8 cellular contexts compared by ENCODE assay signal in the genomic region with DNA sequence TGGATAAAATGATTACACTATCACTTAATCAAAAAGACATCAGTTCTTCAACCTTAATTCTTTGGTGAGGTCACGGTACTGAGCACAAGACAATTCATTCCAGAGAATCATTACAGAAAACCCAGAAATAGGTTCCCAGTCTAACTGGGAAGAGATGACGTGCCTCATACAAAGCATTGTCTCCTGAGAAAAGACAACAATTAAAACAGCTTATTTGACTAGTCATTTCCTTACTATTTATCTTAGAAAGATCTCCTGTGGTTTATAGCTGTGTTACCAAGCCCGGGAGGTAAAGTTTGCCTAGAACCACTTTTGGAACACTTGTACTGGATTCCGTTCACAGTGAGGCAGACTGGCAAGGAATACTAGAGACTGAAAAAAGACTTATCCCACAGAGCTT. TPM values are rescaled to one million over a fixed set of nuclear protein-coding genes. Genes with fewer than 3 reads are reported as not detected.
DNase-seq lines count a peak whose midpoint lies in the region; ATAC-seq, FAIRE-seq and TF ChIP-seq lines count a peak whose summit lies in the region.

No MANE protein-coding gene starts in this region.

- intact Hi-C loops in lower lobe of right lung (cut with DNase I), result no loop called here

- peak overlapping the region; percentile 58 for H3K27ac ChIP-seq in 22Rv1
- no peak overlapping the region for H3K27ac ChIP-seq in HEK293 (ENCODE audit: extremely low read depth, low read depth, low read length)
- H3K27ac ChIP-seq in lower lobe of right lung, result peak overlapping the region; percentile 24

- no peaks in the 10 kb centered on the region for H3K27me3 ChIP-seq in lower lobe of right lung (ENCODE audit: low read depth)

- CTCF ChIA-PET in HEK293 (lab: Yijun Ruan, JAX), result interaction anchor here (0.6 to 1.5 kb wide), 5 partner anchors 11 to 183 kb away, joined by 3 to 5 read pairs (median 3); no protein-coding TSS in a partner anchor

- in situ Hi-C loops in astrocyte of the cerebellum (cut with HindIII; ENCODE audit: low sequenced_read_pairs), result no loop called here

- POLR2A ChIA-PET in HEK293 (lab: Yijun Ruan, JAX), result no interaction called here

- H3K9me3 ChIP-seq in HEK293 (ENCODE audit: control insufficient read depth, insufficient read depth, low read depth, low read length), result no peaks in the 10 kb centered on the region
- no peaks in the 10 kb centered on the region for H3K9me3 ChIP-seq in lower lobe of right lung

- no peak for FAIRE-seq in frontal cortex (lab: Jason Lieb, UNC)

- peaks cover 38 to 39% of the 10 kb centered on the region in 2 experiments for H3K36me3 ChIP-seq in HEK293 (ENCODE audit: control insufficient read depth in 2 of 2, insufficient read depth in 1 of 2, low read length in 2 of 2)
- H3K36me3 ChIP-seq in lower lobe of right lung, result peaks cover 12% of the 10 kb centered on the region

- H3K4me1 ChIP-seq in HEK293 (ENCODE audit: control insufficient read depth, insufficient read depth, low read length), result peaks cover 22% of the 10 kb centered on the region
- peaks cover 51% of the 10 kb centered on the region for H3K4me1 ChIP-seq in lower lobe of right lung

- ATAC-seq in lower lobe of right lung (no peak), HG03469 (IDR thresholded peaks at IDR 0.05; ENCODE audit: unreplicated experiment) (no peak)

- DNase-seq in astrocyte of the cerebellum (ENCODE audit: low read depth) (peak; percentile 82), lower lobe of right lung (no peak), NOMO-1 treated with DMSO at 0.1 percent for 48 hours (lab: John Stamatoyannopoulos, UW; ENCODE audit: unreplicated experiment) (no peak), foreskin melanocyte (no peak), frontal cortex (ENCODE audit: low spot score in 2 of 2) (no peak)

- no peak overlapping the region for H3K4me3 ChIP-seq in HEK293 (ENCODE audit: low read depth, low read length)
- H3K4me3 ChIP-seq in astrocyte of the cerebellum (ENCODE audit: low read depth, low read length), result no peak overlapping the region
- H3K4me3 ChIP-seq in lower lobe of right lung, result no peak overlapping the region

- TF ChIP-seq CTCF in 22Rv1 (IDR thresholded peaks at IDR 0.05) (no peak), HEK293 (tag by site-specific recombination; IDR thresholded peaks at IDR 0.05) (no peak), astrocyte of the cerebellum (IDR thresholded peaks at IDR 0.05; ENCODE audit: low read depth, low read length, missing control alignments) (no peak), lower lobe of right lung (IDR thresholded peaks at IDR 0.05) (no peak)

TF ChIP-seq in HEK293, 187 proteins besides CTCF, POLR2A, EP300 and RAD21:
- TF ChIP-seq OSR2 (tag by site-specific recombination; IDR thresholded peaks at IDR 0.05), result peak; percentile 36; the same call in 1 of the 2 replicates
- peak; percentile 47; the same call in 1 of the 2 replicates for TF ChIP-seq ZNF366 (tag by site-specific recombination; conservative IDR thresholded peaks at IDR 0.05)
- TF ChIP-seq, protein P1, sequence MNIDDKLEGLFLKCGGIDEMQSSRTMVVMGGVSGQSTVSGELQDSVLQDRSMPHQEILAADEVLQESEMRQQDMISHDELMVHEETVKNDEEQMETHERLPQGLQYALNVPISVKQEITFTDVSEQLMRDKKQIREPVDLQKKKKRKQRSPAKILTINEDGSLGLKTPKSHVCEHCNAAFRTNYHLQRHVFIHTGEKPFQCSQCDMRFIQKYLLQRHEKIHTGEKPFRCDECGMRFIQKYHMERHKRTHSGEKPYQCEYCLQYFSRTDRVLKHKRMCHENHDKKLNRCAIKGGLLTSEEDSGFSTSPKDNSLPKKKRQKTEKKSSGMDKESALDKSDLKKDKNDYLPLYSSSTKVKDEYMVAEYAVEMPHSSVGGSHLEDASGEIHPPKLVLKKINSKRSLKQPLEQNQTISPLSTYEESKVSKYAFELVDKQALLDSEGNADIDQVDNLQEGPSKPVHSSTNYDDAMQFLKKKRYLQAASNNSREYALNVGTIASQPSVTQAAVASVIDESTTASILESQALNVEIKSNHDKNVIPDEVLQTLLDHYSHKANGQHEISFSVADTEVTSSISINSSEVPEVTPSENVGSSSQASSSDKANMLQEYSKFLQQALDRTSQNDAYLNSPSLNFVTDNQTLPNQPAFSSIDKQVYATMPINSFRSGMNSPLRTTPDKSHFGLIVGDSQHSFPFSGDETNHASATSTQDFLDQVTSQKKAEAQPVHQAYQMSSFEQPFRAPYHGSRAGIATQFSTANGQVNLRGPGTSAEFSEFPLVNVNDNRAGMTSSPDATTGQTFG (tag by site-specific recombination; IDR thresholded peaks at IDR 0.05; ENCODE audit: borderline replicate concordance), result no peak
- peak; percentile 32; the same call in 1 of the 2 replicates for TF ChIP-seq SP7 (tag by site-specific recombination; IDR thresholded peaks at IDR 0.05)
- TF ChIP-seq FEZF1 (tag by site-specific recombination; IDR thresholded peaks at IDR 0.05), result peak; percentile 83
- TF ChIP-seq ZNF629 (tag by site-specific recombination; IDR thresholded peaks at IDR 0.05), result peak; percentile 64; the same call in 1 of the 2 replicates
- TF ChIP-seq ZIC2 (tag by site-specific recombination; IDR thresholded peaks at IDR 0.05), result peak; percentile 42
- TF ChIP-seq ZBTB8A (tag by site-specific recombination; IDR thresholded peaks at IDR 0.05), result no peak
- TF ChIP-seq ZNF600 (tag by site-specific recombination; IDR thresholded peaks at IDR 0.05), result 0 out of 2 replicates have a peak, but pooled peaks have one; percentile 9
- peak; percentile 92 for TF ChIP-seq GLIS1 (tag by site-specific recombination; IDR thresholded peaks at IDR 0.05)
- no peak for TF ChIP-seq ZNF324 (tag by site-specific recombination; IDR thresholded peaks at IDR 0.05)
- no peak for TF ChIP-seq WT1 (tag by site-specific recombination; IDR thresholded peaks at IDR 0.05)
- TF ChIP-seq, protein P2, sequence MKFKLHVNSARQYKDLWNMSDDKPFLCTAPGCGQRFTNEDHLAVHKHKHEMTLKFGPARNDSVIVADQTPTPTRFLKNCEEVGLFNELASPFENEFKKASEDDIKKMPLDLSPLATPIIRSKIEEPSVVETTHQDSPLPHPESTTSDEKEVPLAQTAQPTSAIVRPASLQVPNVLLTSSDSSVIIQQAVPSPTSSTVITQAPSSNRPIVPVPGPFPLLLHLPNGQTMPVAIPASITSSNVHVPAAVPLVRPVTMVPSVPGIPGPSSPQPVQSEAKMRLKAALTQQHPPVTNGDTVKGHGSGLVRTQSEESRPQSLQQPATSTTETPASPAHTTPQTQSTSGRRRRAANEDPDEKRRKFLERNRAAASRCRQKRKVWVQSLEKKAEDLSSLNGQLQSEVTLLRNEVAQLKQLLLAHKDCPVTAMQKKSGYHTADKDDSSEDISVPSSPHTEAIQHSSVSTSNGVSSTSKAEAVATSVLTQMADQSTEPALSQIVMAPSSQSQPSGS (tag by site-specific recombination; IDR thresholded peaks at IDR 0.05; ENCODE audit: low read depth), result peak; percentile 84
- TF ChIP-seq, protein P3, sequence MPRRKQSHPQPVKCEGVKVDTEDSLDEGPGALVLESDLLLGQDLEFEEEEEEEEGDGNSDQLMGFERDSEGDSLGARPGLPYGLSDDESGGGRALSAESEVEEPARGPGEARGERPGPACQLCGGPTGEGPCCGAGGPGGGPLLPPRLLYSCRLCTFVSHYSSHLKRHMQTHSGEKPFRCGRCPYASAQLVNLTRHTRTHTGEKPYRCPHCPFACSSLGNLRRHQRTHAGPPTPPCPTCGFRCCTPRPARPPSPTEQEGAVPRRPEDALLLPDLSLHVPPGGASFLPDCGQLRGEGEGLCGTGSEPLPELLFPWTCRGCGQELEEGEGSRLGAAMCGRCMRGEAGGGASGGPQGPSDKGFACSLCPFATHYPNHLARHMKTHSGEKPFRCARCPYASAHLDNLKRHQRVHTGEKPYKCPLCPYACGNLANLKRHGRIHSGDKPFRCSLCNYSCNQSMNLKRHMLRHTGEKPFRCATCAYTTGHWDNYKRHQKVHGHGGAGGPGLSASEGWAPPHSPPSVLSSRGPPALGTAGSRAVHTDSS (tag by site-specific recombination; IDR thresholded peaks at IDR 0.05), result no peak
- no peak for TF ChIP-seq SCRT1 (tag by site-specific recombination; IDR thresholded peaks at IDR 0.05; ENCODE audit: borderline replicate concordance)
- TF ChIP-seq, protein P4, sequence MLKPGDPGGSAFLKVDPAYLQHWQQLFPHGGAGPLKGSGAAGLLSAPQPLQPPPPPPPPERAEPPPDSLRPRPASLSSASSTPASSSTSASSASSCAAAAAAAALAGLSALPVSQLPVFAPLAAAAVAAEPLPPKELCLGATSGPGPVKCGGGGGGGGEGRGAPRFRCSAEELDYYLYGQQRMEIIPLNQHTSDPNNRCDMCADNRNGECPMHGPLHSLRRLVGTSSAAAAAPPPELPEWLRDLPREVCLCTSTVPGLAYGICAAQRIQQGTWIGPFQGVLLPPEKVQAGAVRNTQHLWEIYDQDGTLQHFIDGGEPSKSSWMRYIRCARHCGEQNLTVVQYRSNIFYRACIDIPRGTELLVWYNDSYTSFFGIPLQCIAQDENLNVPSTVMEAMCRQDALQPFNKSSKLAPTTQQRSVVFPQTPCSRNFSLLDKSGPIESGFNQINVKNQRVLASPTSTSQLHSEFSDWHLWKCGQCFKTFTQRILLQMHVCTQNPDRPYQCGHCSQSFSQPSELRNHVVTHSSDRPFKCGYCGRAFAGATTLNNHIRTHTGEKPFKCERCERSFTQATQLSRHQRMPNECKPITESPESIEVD (tag by site-specific recombination; IDR thresholded peaks at IDR 0.05), result peak; percentile 76
- TF ChIP-seq ZFHX2 (tag by site-specific recombination; conservative IDR thresholded peaks at IDR 0.05), result no peak
- TF ChIP-seq ZNF610 (tag by site-specific recombination; IDR thresholded peaks at IDR 0.05; ENCODE audit: borderline replicate concordance), result no peak
- TF ChIP-seq ZNF791 (tag by site-specific recombination; IDR thresholded peaks at IDR 0.05), result no peak
- peak; percentile 82 for TF ChIP-seq ZNF24 (tag by site-specific recombination; IDR thresholded peaks at IDR 0.05)
- no peak for TF ChIP-seq ZXDB (tag by site-specific recombination; IDR thresholded peaks at IDR 0.05)
- TF ChIP-seq ZEB2 (tag by site-specific recombination; IDR thresholded peaks at IDR 0.05), result no peak

RNA-seq across cellular contexts. Expression of a gene that starts 5.1 kb away (rescaled TPM):
- total RNA-seq in lower lobe of right lung, result 36.2 TPM
- 30.6 TPM for total RNA-seq in frontal cortex

RNA-seq across cellular contexts. Expression of a gene that starts 43.4 kb away (rescaled TPM):
- total RNA-seq in lower lobe of right lung (10.6 TPM), frontal cortex (28.9 TPM)

RNA-seq across cellular contexts. Expression of a gene that starts 48.7 kb away (rescaled TPM):
- total RNA-seq in lower lobe of right lung, result 170 TPM
- total RNA-seq in frontal cortex, result 14.7 TPM

RNA-seq across cellular contexts. Expression of a gene that starts 59.6 kb away (rescaled TPM):
- total RNA-seq in lower lobe of right lung, result not detected
- 45.2 TPM for total RNA-seq in frontal cortex

Comparison
In these comparisons a context has a peak if more than half of its experiments do, and no peak if none do; other contexts are left out.
1. RNA of a gene that starts 48.7 kb away (total RNA-seq): 170 TPM in lower lobe of right lung (single experiment); 14.7 TPM in frontal cortex (single experiment); every median in the first group is over 10 times any median in the second.